ENCODE assay signal across 7 cellular contexts in genomic region chr1:24186993-24187790, GRCh38. TPM values are rescaled to one million over a fixed set of nuclear protein-coding genes. Genes with fewer than 3 reads are reported as not detected.
DNase-seq lines count a peak whose midpoint lies in the region; ATAC-seq, FAIRE-seq and TF ChIP-seq lines count a peak whose summit lies in the region.

Gene IFNLR1, minus strand, starts transcription at chr1:24187289. Its CDS starts 41 bp downstream, at chr1:24187248.

- peak within 1 kb of the TSS; percentile 20 for H3K4me3 ChIP-seq in mucosa of descending colon

- intact Hi-C loops in mucosa of descending colon (cut with DNase I, micrococcal nuclease): no loop called here

- peak; percentile 65 for DNase-seq in GM18507 (ENCODE audit: extremely low spot score, insufficient read length, low read depth)
- peak; percentile 51 for DNase-seq in NCI-H146 treated with DMSO at 0.1 percent for 48 hours (lab: John Stamatoyannopoulos, UW; ENCODE audit: unreplicated experiment)
- DNase-seq in activated CD4-positive, alpha-beta T cell treated with anti-CD3 and anti-CD28 coated beads, Interleukin-2, amount 50 U/mL, for 4 hours: peak; percentile 49 to 64
- DNase-seq in effector CD8-positive, alpha-beta T cell (lab: John Stamatoyannopoulos, UW): peak; percentile 61
- peak; percentile 77 to 89 (median 86) for DNase-seq in mucosa of descending colon
- DNase-seq in stimulated activated CD8-positive, alpha-beta memory T cell treated with anti-CD3 and anti-CD28 coated beads, Interleukin-4, amount 100 ng/mL, for 24 hours (ENCODE audit: low read depth): peak; percentile 74

- H3K4me1 ChIP-seq in mucosa of descending colon (ENCODE audit: low read depth): peaks cover 15% of the 10 kb centered on the region

- ATAC-seq in mucosa of descending colon (peak; percentile 82), GM18858 (IDR thresholded peaks at IDR 0.05; ENCODE audit: unreplicated experiment) (no peak)

- FAIRE-seq in GM18507 (lab: Jason Lieb, UNC): no peak

- no peaks in the 10 kb centered on the region for H3K36me3 ChIP-seq in mucosa of descending colon (ENCODE audit: low read depth)

- H3K9me3 ChIP-seq in mucosa of descending colon: no peaks in the 10 kb centered on the region

- no peak for TF ChIP-seq CTCF in mucosa of descending colon (IDR thresholded peaks at IDR 0.05)

RNA-seq across cellular contexts. Expression of gene IFNLR1, which starts in this region (rescaled TPM):
- total RNA-seq in mucosa of descending colon: 10 to 100 TPM in 2 of 3 donors, 1 to 10 TPM in 1; 5.3 to 24.0 (median 18.8) TPM
